ENCODE assay signal across 9 cellular contexts in genomic region chr1:36160388-36160948, GRCh38. TPM values are rescaled to one million over a fixed set of nuclear protein-coding genes. Genes with fewer than 3 reads are reported as not detected.
DNase-seq lines count a peak whose midpoint lies in the region; ATAC-seq lines count a peak whose summit lies in the region.
"Had no signal": no experiment of that assay in that cellular context is flagged by ENCODE, and none has a peak within 500 bp of the region (broad histone marks: within the 10 kb centered on the region; RNA-seq: fewer than 3 reads in every experiment).

No MANE protein-coding gene starts in this region.

- peak; percentile 69 for DNase-seq in DMS153 treated with DMSO at 0.1 percent for 48 hours (lab: John Stamatoyannopoulos, UW; ENCODE audit: unreplicated experiment)
- no peak for DNase-seq in DMS153 (lab: John Stamatoyannopoulos, UW)
- DNase-seq in activated naive CD8-positive, alpha-beta T cell treated with anti-CD3 and anti-CD28 coated beads, Interleukin-2, amount 50 U/mL, for 24 hours = no peak
- no peak for DNase-seq in activated CD8-positive, alpha-beta memory T cell treated with anti-CD3 and anti-CD28 coated beads, Interleukin-2, amount 50 U/mL, for 48 hours
- no peak for DNase-seq in NCI-H146 (lab: John Stamatoyannopoulos, UW)

- peak overlapping the region; percentile 91 for H3K27ac Mint-ChIP-seq in activated naive CD8-positive, alpha-beta T cell treated with anti-CD3 and anti-CD28 coated beads, Interleukin-2, amount 50 U/mL, for 24 hours

- H3K27me3 ChIP-seq in layer of hippocampus (ENCODE audit: control insufficient read depth, insufficient read depth, low read length) = no peaks in the 10 kb centered on the region

- H3K4me3 Mint-ChIP-seq in activated naive CD8-positive, alpha-beta T cell treated with anti-CD3 and anti-CD28 coated beads, Interleukin-2, amount 50 U/mL, for 24 hours = peak overlapping the region; percentile 83

- peaks cover 68% of the 10 kb centered on the region for H3K4me1 Mint-ChIP-seq in activated naive CD8-positive, alpha-beta T cell treated with anti-CD3 and anti-CD28 coated beads, Interleukin-2, amount 50 U/mL, for 24 hours

- H3K27ac ChIP-seq in layer of hippocampus (ENCODE audit: low read depth, low read length) (peak overlapping the region; percentile 97), temporal lobe (ENCODE audit: low read depth, low read length) (peak overlapping the region; percentile 98)
- H3K27ac ChIP-seq: 22Rv1 had no signal

- no peak for ATAC-seq in activated naive CD8-positive, alpha-beta T cell treated with anti-CD3 and anti-CD28 coated beads, Interleukin-2, amount 50 U/mL, for 24 hours
- ATAC-seq in GM19455 (IDR thresholded peaks at IDR 0.05; ENCODE audit: unreplicated experiment) = no peak

- H3K36me3 Mint-ChIP-seq in activated naive CD8-positive, alpha-beta T cell treated with anti-CD3 and anti-CD28 coated beads, Interleukin-2, amount 50 U/mL, for 24 hours (ENCODE audit: low read depth) = peaks cover 39% of the 10 kb centered on the region

- H3K27me3 Mint-ChIP-seq in activated naive CD8-positive, alpha-beta T cell treated with anti-CD3 and anti-CD28 coated beads, Interleukin-2, amount 50 U/mL, for 24 hours = no peaks in the 10 kb centered on the region

- no peaks in the 10 kb centered on the region for H3K9me3 Mint-ChIP-seq in activated naive CD8-positive, alpha-beta T cell treated with anti-CD3 and anti-CD28 coated beads, Interleukin-2, amount 50 U/mL, for 24 hours

RNA-seq across cellular contexts. Expression of gene MAP7D1, which starts 4.5 kb away (rescaled TPM):
- 52.9 TPM for total RNA-seq in temporal lobe

RNA-seq across cellular contexts. Expression of gene TRAPPC3, which starts 11.2 kb away (rescaled TPM):
- 40.8 TPM for total RNA-seq in temporal lobe

RNA-seq across cellular contexts. Expression of gene COL8A2, which starts 35.4 kb away (rescaled TPM):
- 0.98 TPM for total RNA-seq in temporal lobe
